Comparison of ENCODE assay signal across 1 cellular context in the genomic region with DNA sequence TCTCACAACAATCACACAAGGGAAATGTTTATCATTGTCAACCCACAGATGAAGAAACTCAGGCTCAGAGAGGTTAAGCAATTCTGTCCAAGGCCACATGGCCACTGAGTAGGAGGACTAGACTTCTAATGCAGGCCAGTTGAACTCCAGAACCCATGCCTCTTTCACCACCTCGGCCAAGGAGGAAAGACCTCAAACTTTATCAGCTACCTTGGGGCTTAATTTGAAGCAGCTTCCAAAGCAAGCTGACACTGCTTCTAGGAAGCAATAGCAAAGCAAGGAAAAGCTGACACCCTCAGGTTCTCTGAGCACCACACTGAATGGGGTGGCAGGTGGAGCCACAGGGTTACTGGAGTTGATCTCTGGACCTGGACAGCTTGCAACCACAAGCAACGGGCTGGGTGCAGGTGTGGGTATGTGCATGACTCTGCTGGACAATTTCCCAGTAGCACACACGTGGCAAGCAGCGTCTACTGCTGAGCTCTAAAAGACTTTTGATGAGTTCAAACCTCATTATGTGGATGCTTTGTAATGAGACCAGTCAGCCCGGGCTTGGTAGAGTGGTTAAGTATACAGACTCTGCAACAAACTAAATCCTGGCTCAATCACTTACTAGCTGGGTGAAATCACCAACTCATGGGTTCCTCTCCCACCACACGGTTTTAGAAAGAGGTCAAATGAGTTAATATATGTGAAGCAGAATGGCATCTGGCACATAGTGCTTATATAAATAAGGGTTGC.
TF ChIP-seq lines count a peak whose summit lies in the region.

No MANE protein-coding gene starts in this region.

TF ChIP-seq in IMR-90, 13 proteins besides CTCF, POLR2A, EP300 and RAD21 (continued from another document):
- TF ChIP-seq, protein P1, sequence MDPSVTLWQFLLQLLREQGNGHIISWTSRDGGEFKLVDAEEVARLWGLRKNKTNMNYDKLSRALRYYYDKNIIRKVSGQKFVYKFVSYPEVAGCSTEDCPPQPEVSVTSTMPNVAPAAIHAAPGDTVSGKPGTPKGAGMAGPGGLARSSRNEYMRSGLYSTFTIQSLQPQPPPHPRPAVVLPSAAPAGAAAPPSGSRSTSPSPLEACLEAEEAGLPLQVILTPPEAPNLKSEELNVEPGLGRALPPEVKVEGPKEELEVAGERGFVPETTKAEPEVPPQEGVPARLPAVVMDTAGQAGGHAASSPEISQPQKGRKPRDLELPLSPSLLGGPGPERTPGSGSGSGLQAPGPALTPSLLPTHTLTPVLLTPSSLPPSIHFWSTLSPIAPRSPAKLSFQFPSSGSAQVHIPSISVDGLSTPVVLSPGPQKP (IDR thresholded peaks at IDR 0.05; ENCODE audit: borderline replicate concordance, low read depth, low read length): no peak
